Comparison of ENCODE assay signal across 1 cellular context in genomic region chr1:162835157-162835899, GRCh38.
TF ChIP-seq lines count a peak whose summit lies in the region.

No MANE protein-coding gene starts in this region.

TF ChIP-seq in GM23338, 12 proteins besides CTCF, POLR2A, EP300 and RAD21:
- TF ChIP-seq ETS1 (IDR thresholded peaks at IDR 0.05) (no peak), EZH2 (IDR thresholded peaks at IDR 0.05; ENCODE audit: low read depth, unreplicated experiment) (no peak), STAT1 (IDR thresholded peaks at IDR 0.05; ENCODE audit: unreplicated experiment) (no peak), JUNB (IDR thresholded peaks at IDR 0.05; ENCODE audit: unreplicated experiment) (no peak), NANOG (IDR thresholded peaks at IDR 0.05; ENCODE audit: borderline replicate concordance) (no peak), POLR2AphosphoS5 (IDR thresholded peaks at IDR 0.05; ENCODE audit: low read depth) (no peak), EZH2phosphoT487 (IDR thresholded peaks at IDR 0.05; ENCODE audit: unreplicated experiment) (no peak), CREB1 (CRISPR knock-in tag; IDR thresholded peaks at IDR 0.05; ENCODE audit: low read depth) (no peak)
TF ChIP-seq in GM23338: peak in this region for 0.
